ENCODE assay signal across 1 cellular context in genomic region chr7:32957326-32958045, GRCh38.
TF ChIP-seq lines count a peak whose summit lies in the region.

Gene FKBP9, plus strand, starts transcription at chr7:32957440. Its CDS starts 134 bp downstream, at chr7:32957574.

TF ChIP-seq in HepG2, 621 proteins besides CTCF, POLR2A, EP300 and RAD21 (continued from another document and continues in another):
- TF ChIP-seq ZNF800 (CRISPR knock-in tag; IDR thresholded peaks at IDR 0.05): peak; percentile 8; the same call in 1 of the 2 replicates
- TF ChIP-seq ARID2 (CRISPR knock-in tag; IDR thresholded peaks at IDR 0.05; ENCODE audit: borderline replicate concordance): no peak
- TF ChIP-seq ZNF878 (CRISPR knock-in tag; IDR thresholded peaks at IDR 0.05): no peak
- peak; percentile 98; the same call in 1 of the 2 replicates for TF ChIP-seq ZNF558 (CRISPR knock-in tag; IDR thresholded peaks at IDR 0.05; ENCODE audit: borderline replicate concordance)
- TF ChIP-seq ZSCAN20 (CRISPR knock-in tag; IDR thresholded peaks at IDR 0.05; ENCODE audit: borderline replicate concordance): peak; percentile 81; the same call in 1 of the 2 replicates
- TF ChIP-seq ZSCAN12 (CRISPR knock-in tag; IDR thresholded peaks at IDR 0.05): peak; percentile 35; the same call in 1 of the 2 replicates
- TF ChIP-seq ZFX (CRISPR knock-in tag; IDR thresholded peaks at IDR 0.05; ENCODE audit: low read depth): peak; percentile 99
- TF ChIP-seq HDAC6 (IDR thresholded peaks at IDR 0.05; ENCODE audit: low read depth, low read length): no peak
- TF ChIP-seq KDM5B (CRISPR knock-in tag; IDR thresholded peaks at IDR 0.05; ENCODE audit: borderline replicate concordance): peak; percentile 75
- TF ChIP-seq NCOA5 (CRISPR knock-in tag; IDR thresholded peaks at IDR 0.05): no peak
- TF ChIP-seq NFE2 (CRISPR knock-in tag; IDR thresholded peaks at IDR 0.05): no peak
- TF ChIP-seq ZNF225 (CRISPR knock-in tag; IDR thresholded peaks at IDR 0.05): no peak; the same call in none of the 2 replicates
- TF ChIP-seq KDM5A (IDR thresholded peaks at IDR 0.05; ENCODE audit: borderline replicate concordance, low read length): no peak
- TF ChIP-seq ZNF614 (CRISPR knock-in tag; IDR thresholded peaks at IDR 0.05; ENCODE audit: borderline replicate concordance): no peak
- no peak for TF ChIP-seq IKZF1 (IDR thresholded peaks at IDR 0.05)
- no peak for TF ChIP-seq ZBTB44 (CRISPR knock-in tag; IDR thresholded peaks at IDR 0.05)
- TF ChIP-seq HMG20A (CRISPR knock-in tag; IDR thresholded peaks at IDR 0.05; ENCODE audit: borderline replicate concordance): peak; percentile 7; the same call in 1 of the 2 replicates
- TF ChIP-seq ARNTL (CRISPR knock-in tag; IDR thresholded peaks at IDR 0.05): peak; percentile 80
- no peak for TF ChIP-seq HNF4G (IDR thresholded peaks at IDR 0.05; ENCODE audit: borderline replicate concordance, low read depth, low read length)
- peak; percentile 58 for TF ChIP-seq HNF4G (CRISPR knock-in tag; IDR thresholded peaks at IDR 0.05; ENCODE audit: borderline replicate concordance, low read depth)
- peak; percentile 98; the same call in 1 of the 2 replicates for TF ChIP-seq ZNF678 (CRISPR knock-in tag; IDR thresholded peaks at IDR 0.05)
- peak; percentile 90; the same call in 1 of the 2 replicates for TF ChIP-seq ZNF709 (CRISPR knock-in tag; IDR thresholded peaks at IDR 0.05)
- peak; percentile 91 for TF ChIP-seq POLR2AphosphoS5 (IDR thresholded peaks at IDR 0.05; ENCODE audit: low read depth, low read length)
- no peak for TF ChIP-seq ZNF773 (CRISPR knock-in tag; IDR thresholded peaks at IDR 0.05; ENCODE audit: borderline replicate concordance)
- TF ChIP-seq ZNF543 (CRISPR knock-in tag; IDR thresholded peaks at IDR 0.05): peak; percentile 80; the same call in 1 of the 2 replicates
- no peak; the same call in 1 of the 2 replicates for TF ChIP-seq ZNF776 (CRISPR knock-in tag; IDR thresholded peaks at IDR 0.05)
- TF ChIP-seq EEA1 (CRISPR knock-in tag; IDR thresholded peaks at IDR 0.05; ENCODE audit: borderline replicate concordance): no peak
- no peak for TF ChIP-seq ZNF7 (CRISPR knock-in tag; IDR thresholded peaks at IDR 0.05)
- no peak for TF ChIP-seq USF2 (IDR thresholded peaks at IDR 0.05; ENCODE audit: low read depth, low read length)
- TF ChIP-seq USF2 (CRISPR knock-in tag; IDR thresholded peaks at IDR 0.05; ENCODE audit: borderline replicate concordance): peak; percentile 73; the same call in 1 of the 2 replicates
- TF ChIP-seq ZNF563 (CRISPR knock-in tag; IDR thresholded peaks at IDR 0.05): peak; percentile 90; the same call in 1 of the 2 replicates
- TF ChIP-seq ZNF598 (CRISPR knock-in tag; IDR thresholded peaks at IDR 0.05; ENCODE audit: borderline replicate concordance): no peak
- no peak for TF ChIP-seq SOX13 (IDR thresholded peaks at IDR 0.05)
- TF ChIP-seq SOX13 (CRISPR knock-in tag; conservative IDR thresholded peaks at IDR 0.05 in 1 of 2, IDR thresholded peaks at IDR 0.05 in 1 of 2): peak in 1 of 2 experiments; percentile 31; a peak in 1 of 4 replicates
- TF ChIP-seq GPN1 (CRISPR knock-in tag; IDR thresholded peaks at IDR 0.05; ENCODE audit: borderline replicate concordance): no peak
- TF ChIP-seq ZNF746 (CRISPR knock-in tag; IDR thresholded peaks at IDR 0.05): peak; percentile 78
- no peak for TF ChIP-seq CC2D1A (CRISPR knock-in tag; IDR thresholded peaks at IDR 0.05)
- no peak for TF ChIP-seq TEF (CRISPR knock-in tag; IDR thresholded peaks at IDR 0.05)
- no peak; the same call in 1 of the 2 replicates for TF ChIP-seq KMT2A (CRISPR knock-in tag; IDR thresholded peaks at IDR 0.05)
- no peak; the same call in 1 of the 2 replicates for TF ChIP-seq THAP11 (CRISPR knock-in tag; IDR thresholded peaks at IDR 0.05)
- TF ChIP-seq TP53 (CRISPR knock-in tag; conservative IDR thresholded peaks at IDR 0.05): no peak
- no peak for TF ChIP-seq HNF1A (IDR thresholded peaks at IDR 0.05; ENCODE audit: low read depth)
- peak; percentile 76 for TF ChIP-seq HNF1A (CRISPR knock-in tag; IDR thresholded peaks at IDR 0.05; ENCODE audit: borderline replicate concordance)
- peak; percentile 95 for TF ChIP-seq ZNF383 (CRISPR knock-in tag; IDR thresholded peaks at IDR 0.05; ENCODE audit: borderline replicate concordance)
- 0 out of 4 replicates have a peak, but pooled peaks of 1 of the 2 experiments have one; percentile 6 for TF ChIP-seq KLF16 (CRISPR knock-in tag; IDR thresholded peaks at IDR 0.05)
- TF ChIP-seq MAFK (conservative IDR thresholded peaks at IDR 0.05 in 1 of 2, IDR thresholded peaks at IDR 0.05 in 1 of 2; ENCODE audit: low read length in 2 of 2): no peak
- TF ChIP-seq JUNB (CRISPR knock-in tag; IDR thresholded peaks at IDR 0.05; ENCODE audit: borderline replicate concordance): 0 out of 2 replicates have a peak, but pooled peaks have one; percentile 37
- 0 out of 2 replicates have a peak, but pooled peaks have one; percentile 16 for TF ChIP-seq ZNF710 (CRISPR knock-in tag; IDR thresholded peaks at IDR 0.05; ENCODE audit: borderline replicate concordance)
- no peak for TF ChIP-seq ZFP36 (IDR thresholded peaks at IDR 0.05; ENCODE audit: borderline replicate concordance, low read depth, low read length, partially characterized antibody)
- no peak for TF ChIP-seq ZNF484 (CRISPR knock-in tag; IDR thresholded peaks at IDR 0.05; ENCODE audit: borderline replicate concordance, low read depth)
- TF ChIP-seq KDM2A (CRISPR knock-in tag; IDR thresholded peaks at IDR 0.05; ENCODE audit: borderline replicate concordance, low read depth): peak; percentile 67; the same call in 1 of the 2 replicates
- peak; percentile 91; the same call in 1 of the 2 replicates for TF ChIP-seq PATZ1 (CRISPR knock-in tag; IDR thresholded peaks at IDR 0.05)
- 0 out of 2 replicates have a peak, but pooled peaks have one; percentile 32 for TF ChIP-seq MXD3 (CRISPR knock-in tag; IDR thresholded peaks at IDR 0.05)
- TF ChIP-seq EED (CRISPR knock-in tag; IDR thresholded peaks at IDR 0.05): peak; percentile 71; the same call in 1 of the 2 replicates
- no peak for TF ChIP-seq SIX1 (CRISPR knock-in tag; IDR thresholded peaks at IDR 0.05; ENCODE audit: borderline replicate concordance)
- no peak for TF ChIP-seq TCF12 (IDR thresholded peaks at IDR 0.05)
- peak; percentile 78; the same call in 1 of the 2 replicates for TF ChIP-seq TCF12 (CRISPR knock-in tag; IDR thresholded peaks at IDR 0.05)
- no peak for TF ChIP-seq EZH2 (conservative IDR thresholded peaks at IDR 0.05; ENCODE audit: low read depth, low read length)
